Comparison of ENCODE assay signal across 1 cellular context in the genomic region with DNA sequence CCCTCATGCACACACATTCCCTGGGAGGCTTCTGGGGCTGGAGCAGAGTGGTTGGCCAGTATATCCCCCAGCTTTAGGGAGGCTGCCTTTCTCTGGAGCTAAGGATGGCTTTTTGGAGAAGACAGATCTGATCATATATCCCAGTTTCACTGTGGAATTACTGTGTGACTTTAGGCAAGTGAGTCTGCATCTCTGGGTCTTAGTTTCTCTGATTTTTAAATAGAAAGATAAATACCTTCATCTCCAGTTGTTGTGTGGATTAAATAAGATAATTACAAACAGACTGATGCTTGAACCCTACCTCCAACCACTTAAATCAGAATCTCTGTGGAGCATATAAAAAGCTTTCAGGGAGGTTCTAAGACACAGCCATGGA.
TF ChIP-seq lines count a peak whose summit lies in the region.

No MANE protein-coding gene starts in this region.

TF ChIP-seq in K562, 482 proteins besides CTCF, POLR2A, EP300 and RAD21:
- TF ChIP-seq, protein P1, sequence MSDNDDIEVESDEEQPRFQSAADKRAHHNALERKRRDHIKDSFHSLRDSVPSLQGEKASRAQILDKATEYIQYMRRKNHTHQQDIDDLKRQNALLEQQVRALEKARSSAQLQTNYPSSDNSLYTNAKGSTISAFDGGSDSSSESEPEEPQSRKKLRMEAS (CRISPR knock-in tag; IDR thresholded peaks at IDR 0.05): no peak
- TF ChIP-seq ZNF3 (CRISPR knock-in tag; IDR thresholded peaks at IDR 0.05): no peak
- TF ChIP-seq NR2F6 (CRISPR knock-in tag; IDR thresholded peaks at IDR 0.05): no peak
- TF ChIP-seq ZNF668 (CRISPR knock-in tag; IDR thresholded peaks at IDR 0.05): no peak
- TF ChIP-seq, protein P2, sequence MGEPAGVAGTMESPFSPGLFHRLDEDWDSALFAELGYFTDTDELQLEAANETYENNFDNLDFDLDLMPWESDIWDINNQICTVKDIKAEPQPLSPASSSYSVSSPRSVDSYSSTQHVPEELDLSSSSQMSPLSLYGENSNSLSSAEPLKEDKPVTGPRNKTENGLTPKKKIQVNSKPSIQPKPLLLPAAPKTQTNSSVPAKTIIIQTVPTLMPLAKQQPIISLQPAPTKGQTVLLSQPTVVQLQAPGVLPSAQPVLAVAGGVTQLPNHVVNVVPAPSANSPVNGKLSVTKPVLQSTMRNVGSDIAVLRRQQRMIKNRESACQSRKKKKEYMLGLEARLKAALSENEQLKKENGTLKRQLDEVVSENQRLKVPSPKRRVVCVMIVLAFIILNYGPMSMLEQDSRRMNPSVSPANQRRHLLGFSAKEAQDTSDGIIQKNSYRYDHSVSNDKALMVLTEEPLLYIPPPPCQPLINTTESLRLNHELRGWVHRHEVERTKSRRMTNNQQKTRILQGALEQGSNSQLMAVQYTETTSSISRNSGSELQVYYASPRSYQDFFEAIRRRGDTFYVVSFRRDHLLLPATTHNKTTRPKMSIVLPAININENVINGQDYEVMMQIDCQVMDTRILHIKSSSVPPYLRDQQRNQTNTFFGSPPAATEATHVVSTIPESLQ (CRISPR knock-in tag; IDR thresholded peaks at IDR 0.05): 0 out of 2 replicates have a peak, but pooled peaks have one; percentile 14
- no peak for TF ChIP-seq TBP (optimal IDR thresholded peaks at IDR 0.05; ENCODE audit: low read depth, low read length)
- TF ChIP-seq ZNF23 (CRISPR knock-in tag; IDR thresholded peaks at IDR 0.05): no peak
- peak; percentile 4; the same call in 1 of the 2 replicates for TF ChIP-seq RBFOX2 (IDR thresholded peaks at IDR 0.05; ENCODE audit: low read depth, low read length)
- TF ChIP-seq GABPA (tag; conservative IDR thresholded peaks at IDR 0.05; ENCODE audit: low read depth): peak; percentile 22; the same call in 1 of the 2 replicates
- TF ChIP-seq RBM25 (IDR thresholded peaks at IDR 0.05; ENCODE audit: low read depth, low read length, severe bottlenecking): peak; percentile 75
- TF ChIP-seq, protein P3, sequence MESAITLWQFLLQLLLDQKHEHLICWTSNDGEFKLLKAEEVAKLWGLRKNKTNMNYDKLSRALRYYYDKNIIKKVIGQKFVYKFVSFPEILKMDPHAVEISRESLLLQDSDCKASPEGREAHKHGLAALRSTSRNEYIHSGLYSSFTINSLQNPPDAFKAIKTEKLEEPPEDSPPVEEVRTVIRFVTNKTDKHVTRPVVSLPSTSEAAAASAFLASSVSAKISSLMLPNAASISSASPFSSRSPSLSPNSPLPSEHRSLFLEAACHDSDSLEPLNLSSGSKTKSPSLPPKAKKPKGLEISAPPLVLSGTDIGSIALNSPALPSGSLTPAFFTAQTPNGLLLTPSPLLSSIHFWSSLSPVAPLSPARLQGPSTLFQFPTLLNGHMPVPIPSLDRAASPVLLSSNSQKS (CRISPR knock-in tag; IDR thresholded peaks at IDR 0.05): 0 out of 2 replicates have a peak, but pooled peaks have one; percentile 52
- 0 out of 2 replicates have a peak, but pooled peaks have one; percentile 5 for TF ChIP-seq ZNF584 (CRISPR knock-in tag; IDR thresholded peaks at IDR 0.05; ENCODE audit: low read depth)
- TF ChIP-seq, protein P4, sequence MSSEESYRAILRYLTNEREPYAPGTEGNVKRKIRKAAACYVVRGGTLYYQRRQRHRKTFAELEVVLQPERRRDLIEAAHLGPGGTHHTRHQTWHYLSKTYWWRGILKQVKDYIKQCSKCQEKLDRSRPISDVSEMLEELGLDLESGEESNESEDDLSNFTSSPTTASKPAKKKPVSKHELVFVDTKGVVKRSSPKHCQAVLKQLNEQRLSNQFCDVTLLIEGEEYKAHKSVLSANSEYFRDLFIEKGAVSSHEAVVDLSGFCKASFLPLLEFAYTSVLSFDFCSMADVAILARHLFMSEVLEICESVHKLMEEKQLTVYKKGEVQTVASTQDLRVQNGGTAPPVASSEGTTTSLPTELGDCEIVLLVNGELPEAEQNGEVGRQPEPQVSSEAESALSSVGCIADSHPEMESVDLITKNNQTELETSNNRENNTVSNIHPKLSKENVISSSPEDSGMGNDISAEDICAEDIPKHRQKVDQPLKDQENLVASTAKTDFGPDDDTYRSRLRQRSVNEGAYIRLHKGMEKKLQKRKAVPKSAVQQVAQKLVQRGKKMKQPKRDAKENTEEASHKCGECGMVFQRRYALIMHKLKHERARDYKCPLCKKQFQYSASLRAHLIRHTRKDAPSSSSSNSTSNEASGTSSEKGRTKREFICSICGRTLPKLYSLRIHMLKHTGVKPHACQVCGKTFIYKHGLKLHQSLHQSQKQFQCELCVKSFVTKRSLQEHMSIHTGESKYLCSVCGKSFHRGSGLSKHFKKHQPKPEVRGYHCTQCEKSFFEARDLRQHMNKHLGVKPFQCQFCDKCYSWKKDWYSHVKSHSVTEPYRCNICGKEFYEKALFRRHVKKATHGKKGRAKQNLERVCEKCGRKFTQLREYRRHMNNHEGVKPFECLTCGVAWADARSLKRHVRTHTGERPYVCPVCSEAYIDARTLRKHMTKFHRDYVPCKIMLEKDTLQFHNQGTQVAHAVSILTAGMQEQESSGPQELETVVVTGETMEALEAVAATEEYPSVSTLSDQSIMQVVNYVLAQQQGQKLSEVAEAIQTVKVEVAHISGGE (CRISPR knock-in tag; IDR thresholded peaks at IDR 0.05): 0 out of 6 replicates have a peak, but pooled peaks of 1 of the 3 experiments have one; percentile 7
- TF ChIP-seq, protein P5, sequence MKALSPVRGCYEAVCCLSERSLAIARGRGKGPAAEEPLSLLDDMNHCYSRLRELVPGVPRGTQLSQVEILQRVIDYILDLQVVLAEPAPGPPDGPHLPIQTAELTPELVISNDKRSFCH (CRISPR knock-in tag; IDR thresholded peaks at IDR 0.05): no peak
- TF ChIP-seq, protein P5 (tag; IDR thresholded peaks at IDR 0.05): 0 out of 2 replicates have a peak, but pooled peaks have one; percentile 4
- TF ChIP-seq, protein P6, sequence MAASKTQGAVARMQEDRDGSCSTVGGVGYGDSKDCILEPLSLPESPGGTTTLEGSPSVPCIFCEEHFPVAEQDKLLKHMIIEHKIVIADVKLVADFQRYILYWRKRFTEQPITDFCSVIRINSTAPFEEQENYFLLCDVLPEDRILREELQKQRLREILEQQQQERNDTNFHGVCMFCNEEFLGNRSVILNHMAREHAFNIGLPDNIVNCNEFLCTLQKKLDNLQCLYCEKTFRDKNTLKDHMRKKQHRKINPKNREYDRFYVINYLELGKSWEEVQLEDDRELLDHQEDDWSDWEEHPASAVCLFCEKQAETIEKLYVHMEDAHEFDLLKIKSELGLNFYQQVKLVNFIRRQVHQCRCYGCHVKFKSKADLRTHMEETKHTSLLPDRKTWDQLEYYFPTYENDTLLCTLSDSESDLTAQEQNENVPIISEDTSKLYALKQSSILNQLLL (CRISPR knock-in tag; IDR thresholded peaks at IDR 0.05; ENCODE audit: borderline replicate concordance): no peak
- peak; percentile 70 for TF ChIP-seq ZFP36 (IDR thresholded peaks at IDR 0.05; ENCODE audit: low read depth, low read length, partially characterized antibody)
- TF ChIP-seq, protein P7, sequence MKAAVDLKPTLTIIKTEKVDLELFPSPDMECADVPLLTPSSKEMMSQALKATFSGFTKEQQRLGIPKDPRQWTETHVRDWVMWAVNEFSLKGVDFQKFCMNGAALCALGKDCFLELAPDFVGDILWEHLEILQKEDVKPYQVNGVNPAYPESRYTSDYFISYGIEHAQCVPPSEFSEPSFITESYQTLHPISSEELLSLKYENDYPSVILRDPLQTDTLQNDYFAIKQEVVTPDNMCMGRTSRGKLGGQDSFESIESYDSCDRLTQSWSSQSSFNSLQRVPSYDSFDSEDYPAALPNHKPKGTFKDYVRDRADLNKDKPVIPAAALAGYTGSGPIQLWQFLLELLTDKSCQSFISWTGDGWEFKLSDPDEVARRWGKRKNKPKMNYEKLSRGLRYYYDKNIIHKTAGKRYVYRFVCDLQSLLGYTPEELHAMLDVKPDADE (conservative IDR thresholded peaks at IDR 0.05; ENCODE audit: control insufficient read depth, low read depth, low read length): no peak
- no peak for TF ChIP-seq HDAC3 (IDR thresholded peaks at IDR 0.05; ENCODE audit: borderline replicate concordance, partially characterized antibody)
